22 cellular contexts compared by ENCODE assay signal in genomic region chr13:39890537-39890936, GRCh38.
"Had no signal": no experiment of that assay in that cellular context is flagged by ENCODE, and none has a peak within 500 bp of the region (broad histone marks: within the 10 kb centered on the region; RNA-seq: fewer than 3 reads in every experiment).

No MANE protein-coding gene starts in this region.

- H3K27me3 ChIP-seq: pancreas, right lobe of liver, thyroid gland, tibial nerve, upper lobe of left lung had no signal

- DNase-seq: naive thymus-derived CD4-positive, alpha-beta T cell; nephron progenitor cell; nucleus accumbens; pancreas; right cardiac atrium; right lobe of liver; stimulated activated CD4-positive, alpha-beta T cell treated with anti-CD3 and anti-CD28 coated beads, Interleukin-15, amount 100 ng/mL, for 24 hours; stimulated activated CD4-positive, alpha-beta T cell treated with anti-CD3 and anti-CD28 coated beads, Interleukin-2, amount 100 ng/mL, for 24 hours; stimulated activated CD4-positive, alpha-beta T cell treated with anti-CD3 and anti-CD28 coated beads, Interleukin-2, amount 100 ng/mL, for 48 hours; stimulated activated CD4-positive, alpha-beta T cell treated with anti-CD3 and anti-CD28 coated beads, Interleukin-4, amount 100 ng/mL, for 24 hours; stimulated activated naive B cell treated with anti-CD40 and anti-IgM and Interleukin-4, amounts not matched to agents 10 μg/mL and 1 μg/mL and 100 μg/mL, for 72 hours; stimulated activated naive CD4-positive, alpha-beta T cell treated with Interleukin-2 at 50 U/mL for 16 hours; stomach; thyroid gland; trophoblast cell; upper lobe of left lung had no signal

- H3K4me1 ChIP-seq: pancreas, prostate gland, right lobe of liver, upper lobe of left lung had no signal

- FAIRE-seq: pancreas, urothelium cell line had no signal

- H3K4me3 ChIP-seq: pancreas, prostate gland, right lobe of liver, skin epidermis, stomach, thoracic aorta, thyroid gland, tibial nerve, upper lobe of left lung had no signal

- H3K27ac ChIP-seq: neutrophil, pancreas, prostate gland, right lobe of liver, skin epidermis, stomach, thoracic aorta, upper lobe of left lung had no signal

- H3K36me3 ChIP-seq: neutrophil, pancreas, prostate gland, right lobe of liver, stomach, thoracic aorta, thyroid gland, tibial nerve, upper lobe of left lung had no signal

- H3K9me3 ChIP-seq: neutrophil, pancreas, prostate gland, right lobe of liver, stomach, thoracic aorta, thyroid gland, upper lobe of left lung had no signal
